22 cellular contexts compared by ENCODE assay signal in genomic region chr1:22326372-22326915, GRCh38.
DNase-seq lines count a peak whose midpoint lies in the region; ATAC-seq, FAIRE-seq and TF ChIP-seq lines count a peak whose summit lies in the region.
"Had no signal": no experiment of that assay in that cellular context is flagged by ENCODE, and none has a peak within 500 bp of the region (broad histone marks: within the 10 kb centered on the region; RNA-seq: fewer than 3 reads in every experiment).

No MANE protein-coding gene starts in this region.

- H3K27me3 ChIP-seq in endothelial cell of umbilical vein (ENCODE audit: control insufficient read depth in 2 of 2, insufficient read depth in 2 of 2, low read length in 2 of 2) = peaks cover 0 to 1% of the 10 kb centered on the region in 2 experiments
- peaks cover 0 to 22% (median 0%) of the 10 kb centered on the region in 3 experiments for H3K27me3 ChIP-seq in neuronal stem cell (ENCODE audit: control insufficient read depth in 3 of 3, insufficient read depth in 3 of 3, low read depth in 1 of 3, low read length in 3 of 3)
- no peaks in the 10 kb centered on the region for H3K27me3 ChIP-seq in vagina
- peaks cover 38% of the 10 kb centered on the region for H3K27me3 ChIP-seq in gastroesophageal sphincter

- peak overlapping the region; percentile 12 to 86 for H3K27ac Mint-ChIP-seq in stimulated activated naive CD8-positive, alpha-beta T cell treated with anti-CD3 and anti-CD28 coated beads, Interleukin-15, amount 100 ng/mL, for 72 hours
- H3K27ac Mint-ChIP-seq: CD8-positive, alpha-beta memory T cell had no signal

- H3K4ac ChIP-seq in neuronal stem cell (ENCODE audit: low read length) = no peak overlapping the region

- peak overlapping the region; percentile 27 for H3K23ac ChIP-seq in neuronal stem cell (ENCODE audit: low read depth, low read length, poor library complexity)

- BruUV-seq in endothelial cell of umbilical vein (replicated peaks; lab: Mats Ljungman, UMichigan) = no TSS peak

- no peak overlapping the region for H3K18ac ChIP-seq in neuronal stem cell (ENCODE audit: low read length)

- peak overlapping the region; percentile 13 for H4K91ac ChIP-seq in neuronal stem cell (ENCODE audit: low read depth, low read length, poor library complexity)

- H3K27me3 Mint-ChIP-seq in stimulated activated naive CD8-positive, alpha-beta T cell treated with anti-CD3 and anti-CD28 coated beads, Interleukin-15, amount 100 ng/mL, for 72 hours = peaks cover 11% of the 10 kb centered on the region

- H3K27ac ChIP-seq in endothelial cell of umbilical vein (ENCODE audit: insufficient read depth, low read depth, low read length) = no peak overlapping the region
- H3K27ac ChIP-seq in neuronal stem cell (replicated peaks; ENCODE audit: low read length) = no peak overlapping the region
- no peak overlapping the region for H3K27ac ChIP-seq in vagina
- no peak overlapping the region for H3K27ac ChIP-seq in gastroesophageal sphincter
- H3K27ac ChIP-seq: KMS-11, PC-9, RWPE1 had no signal

- H2AFZ ChIP-seq in endothelial cell of umbilical vein (ENCODE audit: low read depth, low read length) (no peak overlapping the region), neuronal stem cell (ENCODE audit: low read length) (no peak overlapping the region)
- H2AFZ ChIP-seq: PC-9 had no signal

- H4K8ac ChIP-seq in neuronal stem cell (ENCODE audit: low read depth, low read length) = no peak overlapping the region

- POLR2A ChIA-PET in endothelial cell of umbilical vein (lab: Charles Lee) = no interaction called here

- no CpG with 5 or more reads among the region's 8 CpGs for WGBS in neuronal stem cell (ENCODE audit: extremely low coverage in 2 of 2, insufficient read length in 2 of 2, insufficient replicate concordance in 1 of 2), 2 donors
- 84% methylated on average over 5 of the region's 8 CpGs; no CpG with 5 or more reads in 1 of the 2 donors for WGBS in gastroesophageal sphincter (ENCODE audit: low coverage in 1 of 2), 2 donors

- TF ChIP-seq EP300 in gastroesophageal sphincter (IDR thresholded peaks at IDR 0.05) = no peak

- TF ChIP-seq POLR2A in endothelial cell of umbilical vein (IDR thresholded peaks at IDR 0.05; ENCODE audit: low read depth, low read length) (no peak), vagina (IDR thresholded peaks at IDR 0.05) (no peak), gastroesophageal sphincter (IDR thresholded peaks at IDR 0.05) (no peak)

- H2BK15ac ChIP-seq in neuronal stem cell (ENCODE audit: low read length) = no peak overlapping the region

- H3K4me3 ChIP-seq in endothelial cell of umbilical vein (replicated peaks in 1 of 3; ENCODE audit: insufficient read depth in 1 of 3, low read depth in 1 of 3, low read length in 3 of 3) (no peak overlapping the region), neuronal stem cell (ENCODE audit: low read length in 2 of 2) (no peak overlapping the region), vagina (no peak overlapping the region), gastroesophageal sphincter (no peak overlapping the region)
- H3K4me3 ChIP-seq: PC-9 had no signal

- H2BK12ac ChIP-seq in neuronal stem cell (ENCODE audit: low read length) = no peak overlapping the region

- no peak for DNase-seq in stimulated activated naive CD8-positive, alpha-beta T cell treated with anti-CD3 and anti-CD28 coated beads, Interleukin-15, amount 100 ng/mL, for 72 hours
- no peak for DNase-seq in stimulated activated naive CD8-positive, alpha-beta T cell treated with anti-CD3 and anti-CD28 coated beads, Interleukin-15, Interleukin-2, amounts not matched to agents 100 U/mL and 50 U/mL, for 24 hours
- DNase-seq in endothelial cell of umbilical vein (ENCODE audit: low read depth, low spot score) (peak; percentile 52), neuronal stem cell (ENCODE audit: low spot score) (no peak), vagina (ENCODE audit: extremely low spot score in 2 of 2) (peak; percentile 56 to 72)
- no peak for DNase-seq in stimulated activated CD4-positive, alpha-beta T cell treated with anti-CD3 and anti-CD28 coated beads, Interleukin-15, amount 100 ng/mL, for 24 hours
- DNase-seq: C1 segment of cervical spinal cord; CD8-positive, alpha-beta memory T cell; MV-4-11; NCI-H187; NCI-H2227 treated with DMSO at 0.1 percent for 48 hours; NCI-H510A treated with DMSO at 0.1 percent for 48 hours; PC-9; SIG-M5 had no signal

- dilution Hi-C loops in endothelial cell of umbilical vein (cut with MboI; ENCODE audit: extremely low pct_ligation_motif_present, low sequenced_read_pairs) = no loop called here

- H3K9me1 ChIP-seq in endothelial cell of umbilical vein (replicated peaks; ENCODE audit: control insufficient read depth, extremely low read depth, insufficient read depth, low read length) = no peaks in the 10 kb centered on the region

- H4K20me1 ChIP-seq in endothelial cell of umbilical vein (replicated peaks; ENCODE audit: control insufficient read depth, extremely low read depth, insufficient read depth, low read length) = no peaks in the 10 kb centered on the region

- H3K79me2 ChIP-seq in endothelial cell of umbilical vein (ENCODE audit: control insufficient read depth, insufficient read depth, low read length) = no peaks in the 10 kb centered on the region

- H2AK5ac ChIP-seq in neuronal stem cell (ENCODE audit: low read depth, low read length) = peak overlapping the region; percentile 37

- H3K4me1 ChIP-seq in endothelial cell of umbilical vein (ENCODE audit: control insufficient read depth, extremely low read depth, insufficient read depth, low read length) (peaks cover 5% of the 10 kb centered on the region), neuronal stem cell (ENCODE audit: control insufficient read depth in 2 of 2, insufficient read depth in 1 of 2, low read depth in 1 of 2, low read length in 2 of 2) (no peaks in the 10 kb centered on the region), vagina (no peaks in the 10 kb centered on the region), gastroesophageal sphincter (no peaks in the 10 kb centered on the region)

- ATAC-seq in stimulated activated naive CD8-positive, alpha-beta T cell treated with anti-CD3 and anti-CD28 coated beads, Interleukin-15, amount 100 ng/mL, for 72 hours = no peak
- ATAC-seq in stimulated activated naive CD8-positive, alpha-beta T cell treated with anti-CD3 and anti-CD28 coated beads, Interleukin-15, Interleukin-2, amounts not matched to agents 100 U/mL and 50 U/mL, for 24 hours = no peak
- ATAC-seq in HG03342 (IDR thresholded peaks at IDR 0.05; ENCODE audit: unreplicated experiment) (no peak), gastroesophageal sphincter (no peak)

- H3K9me3 ChIP-seq in endothelial cell of umbilical vein (replicated peaks; ENCODE audit: control insufficient read depth, insufficient read depth, low read length) = no peaks in the 10 kb centered on the region
- no peaks in the 10 kb centered on the region for H3K9me3 ChIP-seq in neuronal stem cell (replicated peaks in 1 of 2; ENCODE audit: control insufficient read depth in 2 of 2, insufficient read depth in 1 of 2, low read depth in 1 of 2, low read length in 2 of 2)
- H3K9me3 ChIP-seq in vagina = no peaks in the 10 kb centered on the region
- no peaks in the 10 kb centered on the region for H3K9me3 ChIP-seq in gastroesophageal sphincter

- CTCF ChIA-PET in endothelial cell of umbilical vein (lab: Charles Lee) = no interaction called here

- no peaks in the 10 kb centered on the region for H3K36me3 ChIP-seq in endothelial cell of umbilical vein (ENCODE audit: control insufficient read depth in 2 of 2, extremely low read depth in 1 of 2, insufficient read depth in 2 of 2, low read length in 2 of 2)
- no peaks in the 10 kb centered on the region for H3K36me3 ChIP-seq in neuronal stem cell (replicated peaks in 1 of 2; ENCODE audit: control insufficient read depth in 2 of 2, insufficient read depth in 2 of 2, low read length in 2 of 2)
- H3K36me3 ChIP-seq in vagina = no peaks in the 10 kb centered on the region
- H3K36me3 ChIP-seq in gastroesophageal sphincter = no peaks in the 10 kb centered on the region

- no peaks in the 10 kb centered on the region for H3K79me1 ChIP-seq in neuronal stem cell (ENCODE audit: low read depth, low read length)

- TF ChIP-seq CTCF in endothelial cell of umbilical vein (IDR thresholded peaks at IDR 0.05; ENCODE audit: extremely low read depth in 1 of 2, insufficient read depth in 1 of 2, low read depth in 1 of 2, low read length in 2 of 2) = no peak
- TF ChIP-seq CTCF in vagina (IDR thresholded peaks at IDR 0.05) = no peak
- no peak for TF ChIP-seq CTCF in gastroesophageal sphincter (IDR thresholded peaks at IDR 0.05)

- H3K9ac ChIP-seq in endothelial cell of umbilical vein (replicated peaks; ENCODE audit: extremely low read depth, insufficient read depth, low read length) (no peak overlapping the region), neuronal stem cell (ENCODE audit: low read depth, low read length, poor library complexity) (peak overlapping the region; percentile 31)
- H3K9ac ChIP-seq: KMS-11 had no signal

- H2BK120ac ChIP-seq in neuronal stem cell (ENCODE audit: low read depth, low read length) = peak overlapping the region; percentile 50

- no peak overlapping the region for H3K14ac ChIP-seq in neuronal stem cell (ENCODE audit: low read length)

- H3K4me3 Mint-ChIP-seq in stimulated activated naive CD8-positive, alpha-beta T cell treated with anti-CD3 and anti-CD28 coated beads, Interleukin-15, amount 100 ng/mL, for 72 hours = no peak overlapping the region
- H3K4me3 Mint-ChIP-seq: CD8-positive, alpha-beta memory T cell had no signal

- FAIRE-seq in endothelial cell of umbilical vein (lab: Jason Lieb, UNC) = no peak
- FAIRE-seq: A204.1, D721Med, GM12892, GM18507 had no signal

- H3K4me2 ChIP-seq in endothelial cell of umbilical vein (ENCODE audit: insufficient read depth, low read length) (no peak overlapping the region), neuronal stem cell (ENCODE audit: insufficient read depth, low read length, poor library complexity, severe bottlenecking) (no peak overlapping the region)
- H3K4me2 ChIP-seq: KMS-11, PC-9 had no signal

- no peak overlapping the region for H2BK5ac ChIP-seq in neuronal stem cell (ENCODE audit: low read length)

- H3K4me1 Mint-ChIP-seq in stimulated activated naive CD8-positive, alpha-beta T cell treated with anti-CD3 and anti-CD28 coated beads, Interleukin-15, amount 100 ng/mL, for 72 hours = no peaks in the 10 kb centered on the region
- H3K4me1 Mint-ChIP-seq: CD8-positive, alpha-beta memory T cell had no signal

- H3K9me3 Mint-ChIP-seq in stimulated activated naive CD8-positive, alpha-beta T cell treated with anti-CD3 and anti-CD28 coated beads, Interleukin-15, amount 100 ng/mL, for 72 hours = no peaks in the 10 kb centered on the region
- H3K9me3 Mint-ChIP-seq: CD8-positive, alpha-beta memory T cell had no signal

- intact Hi-C loops in endothelial cell of umbilical vein (cut with micrococcal nuclease) = no loop called here
- intact Hi-C loops in vagina (cut with DNase I) = no loop called here

TF ChIP-seq in endothelial cell of umbilical vein, 7 proteins besides CTCF, POLR2A, EP300 and RAD21 (continues in another document):
- TF ChIP-seq MAX (IDR thresholded peaks at IDR 0.05; ENCODE audit: insufficient read depth, insufficient read length) (no peak), MYC (IDR thresholded peaks at IDR 0.05; ENCODE audit: low read depth, low read length) (no peak), JUN (IDR thresholded peaks at IDR 0.05; ENCODE audit: borderline replicate concordance, insufficient read depth, insufficient read length, low read depth) (no peak)

Comparison
In these comparisons a context has a peak if more than half of its experiments do, and no peak if none do; other contexts are left out.
1. DNase-seq: peak in endothelial cell of umbilical vein (single experiment) and vagina (2 of 2); none in stimulated activated naive CD8-positive, alpha-beta T cell treated with anti-CD3 and anti-CD28 coated beads, Interleukin-15, amount 100 ng/mL, for 72 hours (0 of 2), stimulated activated naive CD8-positive, alpha-beta T cell treated with anti-CD3 and anti-CD28 coated beads, Interleukin-15, Interleukin-2, amounts not matched to agents 100 U/mL and 50 U/mL, for 24 hours (single experiment), neuronal stem cell (single experiment) and stimulated activated CD4-positive, alpha-beta T cell treated with anti-CD3 and anti-CD28 coated beads, Interleukin-15, amount 100 ng/mL, for 24 hours (single experiment).